In genomic region chr12:124732275-124733075, GRCh38 we compare ENCODE assay signal across 16 cellular contexts.
DNase-seq lines count a peak whose midpoint lies in the region; ATAC-seq, FAIRE-seq and TF ChIP-seq lines count a peak whose summit lies in the region.
"Had no signal": no experiment of that assay in that cellular context is flagged by ENCODE, and none has a peak within 500 bp of the region (broad histone marks: within the 10 kb centered on the region; RNA-seq: fewer than 3 reads in every experiment).

No MANE protein-coding gene starts in this region.

- peaks cover 47 to 83% (median 72%) of the 10 kb centered on the region in 10 experiments for H3K4me1 ChIP-seq in BLaER1 treated with 17β-estradiol and CSF1 and Interleukin-3, amounts not matched to agents 10 nM and 100 nM
- H3K4me1 ChIP-seq in ascending aorta (peaks cover 11 to 28% of the 10 kb centered on the region in 2 donors), left ventricle myocardium inferior (peaks cover 39% of the 10 kb centered on the region), pancreas (peaks cover 0 to 6% (median 6%) of the 10 kb centered on the region in 3 donors), Karpas-422 (ENCODE audit: low read length) (peaks cover 17% of the 10 kb centered on the region)

- no peak overlapping the region for H2AFZ ChIP-seq in Karpas-422 (ENCODE audit: low read length)

- H3K4me3 ChIP-seq in BLaER1 treated with 17β-estradiol and CSF1 and Interleukin-3, amounts not matched to agents 10 nM and 100 nM: no peak overlapping the region
- H3K4me3 ChIP-seq in ascending aorta (no peak overlapping the region), left ventricle myocardium inferior (no peak overlapping the region), pancreas (no peak overlapping the region), Karpas-422 (ENCODE audit: low read length) (no peak overlapping the region)
- H3K4me3 ChIP-seq: HAP-1 had no signal

- H3K9me3 ChIP-seq in BLaER1 treated with 17β-estradiol and CSF1 and Interleukin-3, amounts not matched to agents 10 nM and 100 nM (replicated peaks in 1 of 11): peaks cover 9 to 24% (median 19%) of the 10 kb centered on the region in 11 experiments; a peak in 21 of 22 replicates
- H3K9me3 ChIP-seq in ascending aorta (peaks cover 0 to 3% of the 10 kb centered on the region in 2 donors), left ventricle myocardium inferior (replicated peaks) (peaks cover 3% of the 10 kb centered on the region), pancreas (no peaks in the 10 kb centered on the region), Karpas-422 (ENCODE audit: low read length) (peaks cover 5% of the 10 kb centered on the region; the same call in 1 of the 2 replicates)
- H3K9me3 ChIP-seq: HAP-1 had no signal

- TF ChIP-seq CTCF in ascending aorta (IDR thresholded peaks at IDR 0.05) (no peak), left ventricle myocardium inferior (IDR thresholded peaks at IDR 0.05; ENCODE audit: borderline replicate concordance) (no peak), pancreas (IDR thresholded peaks at IDR 0.05) (no peak)

- peak overlapping the region in 5 of 11 experiments; percentile 0 to 25 (median 15); a peak in 7 of 22 replicates for H3K27ac ChIP-seq in BLaER1 treated with 17β-estradiol and CSF1 and Interleukin-3, amounts not matched to agents 10 nM and 100 nM
- H3K27ac ChIP-seq in ascending aorta (peak overlapping the region; percentile 77 to 91), left ventricle myocardium inferior (replicated peaks) (peak overlapping the region; percentile 70), pancreas (peak overlapping the region; percentile 5 to 32 (median 18)), Karpas-422 (ENCODE audit: low read length) (no peak overlapping the region)

- H3K36me3 ChIP-seq in BLaER1 treated with 17β-estradiol and CSF1 and Interleukin-3, amounts not matched to agents 10 nM and 100 nM: 0 out of 22 replicates have a peak, but pooled peaks cover 0 to 5% (median 0%) of the 10 kb centered on the region in 11 experiments
- H3K36me3 ChIP-seq in ascending aorta (no peaks in the 10 kb centered on the region), left ventricle myocardium inferior (no peaks in the 10 kb centered on the region), pancreas (no peaks in the 10 kb centered on the region), Karpas-422 (ENCODE audit: insufficient read depth, low read length) (no peaks in the 10 kb centered on the region; the same call in 1 of the 2 replicates)
- H3K36me3 ChIP-seq: HAP-1 had no signal

- no peaks in the 10 kb centered on the region for H3K27me3 ChIP-seq in BLaER1 treated with 17β-estradiol and CSF1 and Interleukin-3, amounts not matched to agents 10 nM and 100 nM
- H3K27me3 ChIP-seq in ascending aorta (no peaks in the 10 kb centered on the region), left ventricle myocardium inferior (ENCODE audit: low read depth) (no peaks in the 10 kb centered on the region), pancreas (no peaks in the 10 kb centered on the region), Karpas-422 (ENCODE audit: low read length) (no peaks in the 10 kb centered on the region)

- ATAC-seq in pancreas: peak in 1 of 4 donors; percentile 15
- no peak for ATAC-seq in GM21528 (IDR thresholded peaks at IDR 0.05; ENCODE audit: low FRiP score, unreplicated experiment)
- ATAC-seq: stimulated activated effector memory CD8-positive, alpha-beta T cell treated with anti-CD3 and anti-CD28 coated beads, Interleukin-12 subunit alpha, Interleukin-12 subunit beta, amount 100 ng/mL, for 72 hours had no signal

- H3K79me2 ChIP-seq in Karpas-422 (ENCODE audit: low read length): no peaks in the 10 kb centered on the region

- 57 to 63% methylated on average over 17 of the region's 17 CpGs for WGBS in pancreas, 2 donors

- H3K4me2 ChIP-seq in BLaER1 treated with 17β-estradiol and CSF1 and Interleukin-3, amounts not matched to agents 10 nM and 100 nM: peak overlapping the region; percentile 18 to 93 (median 41); a peak in 21 of 22 replicates
- no peak overlapping the region for H3K4me2 ChIP-seq in Karpas-422 (ENCODE audit: low read depth, low read length, poor library complexity, severe bottlenecking)

- DNase-seq in ascending aorta (ENCODE audit: low spot score in 2 of 2) (no peak), left ventricle myocardium inferior (no peak), pancreas (no peak), NCI-H1105 (lab: John Stamatoyannopoulos, UW) (no peak), Karpas-422 (no peak)
- no peak for DNase-seq in stimulated activated naive CD4-positive, alpha-beta T cell treated with Interleukin-2 at 50 U/mL for 16 hours (lab: John Stamatoyannopoulos, UW)
- DNase-seq: activated naive CD4-positive, alpha-beta T cell treated with anti-CD3 and anti-CD28 coated beads, Interleukin-2, amount 10 ng/mL, durations not matched to agents 7 days and 5 days; CD4-positive, alpha-beta memory T cell; GDM1; MM.1S; stimulated activated CD4-positive, alpha-beta T cell treated with anti-CD3 and anti-CD28 coated beads, Interleukin-4, amount 100 ng/mL, for 24 hours had no signal

- no peaks in the 10 kb centered on the region for H3K9me2 ChIP-seq in Karpas-422 (replicated peaks; ENCODE audit: insufficient read depth, low read length)

- H4K20me1 ChIP-seq in BLaER1 treated with 17β-estradiol and CSF1 and Interleukin-3, amounts not matched to agents 10 nM and 100 nM: no peaks in the 10 kb centered on the region
- no peaks in the 10 kb centered on the region for H4K20me1 ChIP-seq in Karpas-422 (ENCODE audit: insufficient read depth, low read depth, low read length)

- FAIRE-seq in pancreas (lab: Jason Lieb, UNC): no peak
- FAIRE-seq: colon had no signal

- intact Hi-C loops in ascending aorta (cut with DNase I) (no loop called here), left ventricle myocardium inferior (cut with micrococcal nuclease) (no loop called here), pancreas (cut with DNase I) (no loop called here)

- H3K9ac ChIP-seq in BLaER1 treated with 17β-estradiol and CSF1 and Interleukin-3, amounts not matched to agents 10 nM and 100 nM: peak overlapping the region in 5 of 11 experiments; percentile 15 to 45 (median 26); a peak in 6 of 22 replicates
- H3K9ac ChIP-seq in Karpas-422 (ENCODE audit: low read length): no peak overlapping the region
